11 cellular contexts compared by ENCODE assay signal in the genomic region with DNA sequence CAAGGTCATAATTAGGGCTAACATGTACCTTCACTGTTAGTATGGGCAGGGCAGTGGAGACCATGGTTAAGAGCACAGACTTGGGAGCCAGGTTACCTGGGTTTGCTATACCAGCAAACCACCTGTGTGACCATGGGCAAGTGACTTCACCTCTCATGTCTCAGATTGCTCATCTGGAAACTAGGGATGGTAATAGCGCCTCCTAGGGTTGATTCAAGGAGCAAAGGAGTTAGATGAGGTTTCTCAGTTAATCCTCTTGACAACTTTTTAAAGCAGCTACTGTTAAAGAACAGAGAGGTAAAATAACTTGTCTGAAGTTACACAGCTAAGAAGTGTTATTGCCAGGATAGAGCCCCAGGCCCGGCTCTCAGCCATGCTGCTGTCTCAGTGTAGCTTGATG. TPM values are rescaled to one million over a fixed set of nuclear protein-coding genes. Genes with fewer than 3 reads are reported as not detected.
DNase-seq lines count a peak whose midpoint lies in the region; ATAC-seq and TF ChIP-seq lines count a peak whose summit lies in the region.
"Had no signal": no experiment of that assay in that cellular context is flagged by ENCODE, and none has a peak within 500 bp of the region (broad histone marks: within the 10 kb centered on the region; RNA-seq: fewer than 3 reads in every experiment).

No MANE protein-coding gene starts in this region.

- no peaks in the 10 kb centered on the region for H3K27me3 Mint-ChIP-seq in chondrocyte (ENCODE audit: low read depth)

- no peaks in the 10 kb centered on the region for H3K9me3 ChIP-seq in cardiac muscle cell (ENCODE audit: low read depth)
- H3K9me3 ChIP-seq: ovary had no signal

- H3K27me3 ChIP-seq in cardiac muscle cell = no peaks in the 10 kb centered on the region
- H3K27me3 ChIP-seq: ovary had no signal

- H3K27ac ChIP-seq in cardiac muscle cell = no peak overlapping the region
- H3K27ac ChIP-seq in substantia nigra (ENCODE audit: low read depth, low read length, poor library complexity, severe bottlenecking) = peak overlapping the region; percentile 68
- H3K27ac ChIP-seq: C4-2B, ovary had no signal

- H3K4me3 ChIP-seq in cardiac muscle cell = no peak overlapping the region
- no peak overlapping the region for H3K4me3 ChIP-seq in NB4 (ENCODE audit: low read depth, low read length)
- H3K4me3 ChIP-seq: lung, ovary had no signal

- intact Hi-C loops in left cardiac atrium (cut with DNase I) = loop anchor here in 1 of 2 donors (5.0 kb wide), 1 partner anchor 188 kb away; no protein-coding TSS in a partner anchor

- ATAC-seq in left cardiac atrium (no peak), HG02884 (IDR thresholded peaks at IDR 0.05; ENCODE audit: unreplicated experiment) (no peak), GM18870 (IDR thresholded peaks at IDR 0.05; ENCODE audit: unreplicated experiment) (no peak)

- H3K36me3 Mint-ChIP-seq in chondrocyte (ENCODE audit: low read depth) = peaks cover 4% of the 10 kb centered on the region

- peak; percentile 28 for TF ChIP-seq CTCF in cardiac muscle cell (IDR thresholded peaks at IDR 0.05; ENCODE audit: low read depth, low read length)
- TF ChIP-seq CTCF in NB4 (IDR thresholded peaks at IDR 0.05; ENCODE audit: low read depth, low read length) = peak; percentile 43
- TF ChIP-seq CTCF in chondrocyte (IDR thresholded peaks at IDR 0.05) = peak; percentile 61

- no peak overlapping the region for H3K4me3 Mint-ChIP-seq in chondrocyte (ENCODE audit: unreplicated experiment)

- H3K9me3 Mint-ChIP-seq in chondrocyte (ENCODE audit: low read depth) = no peaks in the 10 kb centered on the region

- DNase-seq in cardiac muscle cell (ENCODE audit: low read depth in 1 of 2, low spot score in 1 of 2) (no peak), left cardiac atrium (no peak), NB4 (ENCODE audit: low read depth) (no peak), chondrocyte (ENCODE audit: low spot score) (no peak), substantia nigra (lab: John Stamatoyannopoulos, UW) (no peak), NCI-H446 treated with DMSO at 0.1 percent for 48 hours (lab: John Stamatoyannopoulos, UW) (no peak)
- DNase-seq: ovary had no signal

- TF ChIP-seq POLR2A in NB4 (IDR thresholded peaks at IDR 0.05; ENCODE audit: extremely low read depth, insufficient read length) = no peak

- peaks cover 14% of the 10 kb centered on the region for H3K4me1 Mint-ChIP-seq in chondrocyte (ENCODE audit: low read depth)

- H3K36me3 ChIP-seq in cardiac muscle cell = no peaks in the 10 kb centered on the region
- H3K36me3 ChIP-seq: ovary had no signal

- H3K4me1 ChIP-seq in cardiac muscle cell (ENCODE audit: low read depth) = no peaks in the 10 kb centered on the region

- no peak overlapping the region for H3K27ac Mint-ChIP-seq in chondrocyte (ENCODE audit: unreplicated experiment)

RNA-seq across cellular contexts. Expression of gene MATN1, which starts 0.8 kb away (rescaled TPM):
- 0.28 and 0.36 TPM in 2 replicates for total RNA-seq in cardiac muscle cell
- 1.4 TPM in 1 of 2 replicates, not detected in the other for polyA plus RNA-seq in cardiac muscle cell
- total RNA-seq in left cardiac atrium = not detected
- 0.19 to 0.82 TPM (median 0.47 TPM) in 3 replicates for total RNA-seq in chondrocyte

RNA-seq across cellular contexts. Expression of gene LAPTM5, which starts 33.4 kb away (rescaled TPM):
- total RNA-seq in cardiac muscle cell (0.11 and 0.45 TPM in 2 replicates), left cardiac atrium (10 to 100 TPM; 44.7 to 68.1 TPM), chondrocyte (0.15 to 0.17 TPM in 2 of 3 replicates, not detected in the other)
- 0.10 and 3.1 TPM in 2 replicates for polyA plus RNA-seq in cardiac muscle cell

Comparison
In these comparisons a context has a peak if more than half of its experiments do, and no peak if none do; other contexts are left out.
1. RNA of gene LAPTM5, which starts 33.4 kb away (total RNA-seq): 44.7 to 68.1 TPM in left cardiac atrium; 0.11 to 0.45 TPM in cardiac muscle cell and 0.15 to 0.17 TPM in chondrocyte; every median in the first group is over 10 times any median in the second.
2. Peak in every context shown above with its lines, with median percentiles within 50 percentile points of each other: CTCF ChIP-seq.